In the genomic region with DNA sequence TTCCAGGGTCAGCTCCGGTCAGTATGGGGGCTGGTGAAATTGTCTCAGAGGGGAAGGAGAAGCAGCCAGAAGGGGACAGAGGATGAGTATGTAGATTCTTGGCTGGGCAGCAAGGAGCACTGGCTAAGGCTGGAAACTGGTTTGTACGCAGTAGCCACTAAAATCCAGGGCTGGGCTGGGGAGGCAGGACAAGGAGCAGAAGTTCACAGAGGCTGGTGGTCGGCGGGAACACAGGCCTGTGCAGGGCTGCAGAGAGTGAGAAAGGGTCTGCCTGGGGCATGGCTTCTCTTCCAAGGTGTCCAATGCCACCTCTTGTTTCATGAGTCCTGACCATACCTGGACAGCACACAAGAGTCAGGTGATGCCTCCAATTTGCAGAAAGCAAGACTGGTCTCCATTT, we compare ENCODE assay signal across 29 cellular contexts.
"Had no signal": no experiment of that assay in that cellular context is flagged by ENCODE, and none has a peak within 500 bp of the region (broad histone marks: within the 10 kb centered on the region; RNA-seq: fewer than 3 reads in every experiment).

No MANE protein-coding gene starts in this region.

- H3K27me3 Mint-ChIP-seq: activated CD4-positive, alpha-beta T cell treated with anti-CD3 and anti-CD28 coated beads, Interleukin-2, amount 10 ng/mL, durations not matched to agents 7 days and 5 days; activated naive CD8-positive, alpha-beta T cell had no signal

- H3K36me3 Mint-ChIP-seq: activated naive CD8-positive, alpha-beta T cell had no signal

- H3K36me3 ChIP-seq: gastrocnemius medialis had no signal

- H3K27me3 ChIP-seq: gastrocnemius medialis had no signal

- ATAC-seq: activated CD4-positive, alpha-beta T cell treated with anti-CD3 and anti-CD28 coated beads for 36 hours; activated T-cell treated with anti-CD3 and anti-CD28 coated beads, Interleukin-2, amount 50 U/mL, for 4 hours; activated T-helper 17 cell treated with anti-CD3 and anti-CD28 coated beads, Interleukin-2, amount 50 U/mL, for 72 hours; effector memory CD8-positive, alpha-beta T cell; gastrocnemius medialis; T-helper 17 cell had no signal

- H3K4me3 Mint-ChIP-seq: activated CD4-positive, alpha-beta memory T cell treated with anti-CD3 and anti-CD28 coated beads, Interleukin-2, amount 10 ng/mL, durations not matched to agents 7 days and 5 days; activated CD4-positive, alpha-beta T cell treated with anti-CD3 and anti-CD28 coated beads for 36 hours; activated CD4-positive, alpha-beta T cell treated with anti-CD3 and anti-CD28 coated beads, Interleukin-2, amount 10 ng/mL, durations not matched to agents 7 days and 5 days; activated naive CD8-positive, alpha-beta T cell; activated T-cell treated with anti-CD3 and anti-CD28 coated beads, Interleukin-2, amount 50 U/mL, for 4 hours; activated T-helper 17 cell treated with anti-CD3 and anti-CD28 coated beads, Interleukin-2, amount 50 U/mL, for 72 hours; effector memory CD8-positive, alpha-beta T cell; T-helper 17 cell; T-helper 2 cell treated with Interferon-gamma antibody and Interleukin-4, amounts not matched to agents 5 μg/mL and 100 μg/mL, for 36 hours had no signal

- H3K4me1 ChIP-seq: gastrocnemius medialis had no signal

- H3K4me3 ChIP-seq: gastrocnemius medialis had no signal

- DNase-seq: activated CD4-positive, alpha-beta memory T cell treated with anti-CD3 and anti-CD28 coated beads, Interleukin-2, amount 10 ng/mL, durations not matched to agents 7 days and 5 days; activated CD4-positive, alpha-beta T cell treated with anti-CD3 and anti-CD28 coated beads for 36 hours; activated CD4-positive, alpha-beta T cell treated with anti-CD3 and anti-CD28 coated beads, Interleukin-2, amount 10 ng/mL, durations not matched to agents 7 days and 5 days; activated CD4-positive, alpha-beta T cell treated with anti-CD3 and anti-CD28 coated beads, Interleukin-2, amount 50 U/mL, for 4 hours; activated CD4-positive, CD25-positive, alpha-beta regulatory T cell; activated CD4-positive, CD25-positive, alpha-beta regulatory T cell treated with anti-CD3 and anti-CD28 coated beads, Interleukin-2, amount 50 U/mL, for 72 hours; activated CD8-positive, alpha-beta memory T cell treated with anti-CD3 and anti-CD28 coated beads, Interleukin-2, amount 50 U/mL, for 48 hours; activated effector memory CD4-positive, alpha-beta T cell treated with Interleukin-2 at 50 U/mL for 16 hours; activated gamma-delta T cell treated with Interleukin-2 at 50 U/mL for 16 hours; activated naive CD4-positive, alpha-beta T cell treated with anti-CD3 and anti-CD28 coated beads, Interleukin-2, amount 50 U/mL, for 16 hours; activated naive CD4-positive, alpha-beta T cell treated with Interleukin-2 at 50 U/mL for 16 hours; activated T-cell treated with anti-CD3 and anti-CD28 coated beads for 4 hours; activated T-cell treated with anti-CD3 and anti-CD28 coated beads, Interleukin-2, amount 50 U/mL, for 4 hours; amniotic stem cell; caudate nucleus; cortex of kidney; dermis blood vessel endothelial cell; effector CD4-positive, alpha-beta T cell; effector memory CD8-positive, alpha-beta T cell; foreskin fibroblast; gastrocnemius medialis; glutamatergic neuron; T-helper 1 cell; T-helper 17 cell; T1000 had no signal

- H3K4me1 Mint-ChIP-seq: activated CD4-positive, alpha-beta memory T cell treated with anti-CD3 and anti-CD28 coated beads, Interleukin-2, amount 10 ng/mL, durations not matched to agents 7 days and 5 days; activated CD4-positive, alpha-beta T cell treated with anti-CD3 and anti-CD28 coated beads for 36 hours; activated CD4-positive, alpha-beta T cell treated with anti-CD3 and anti-CD28 coated beads, Interleukin-2, amount 10 ng/mL, durations not matched to agents 7 days and 5 days; activated T-helper 17 cell treated with anti-CD3 and anti-CD28 coated beads, Interleukin-2, amount 50 U/mL, for 72 hours had no signal

- H3K27ac ChIP-seq: epithelial cell of prostate, gastrocnemius medialis had no signal

- H3K9me3 ChIP-seq: gastrocnemius medialis had no signal

- H3K9me3 Mint-ChIP-seq: activated CD4-positive, alpha-beta memory T cell treated with anti-CD3 and anti-CD28 coated beads, Interleukin-2, amount 10 ng/mL, durations not matched to agents 7 days and 5 days; activated CD4-positive, alpha-beta T cell treated with anti-CD3 and anti-CD28 coated beads, Interleukin-2, amount 10 ng/mL, durations not matched to agents 7 days and 5 days; activated T-cell treated with anti-CD3 and anti-CD28 coated beads, Interleukin-2, amount 50 U/mL, for 4 hours; activated T-helper 17 cell treated with anti-CD3 and anti-CD28 coated beads, Interleukin-2, amount 50 U/mL, for 72 hours; effector memory CD8-positive, alpha-beta T cell; T-helper 2 cell treated with Interferon-gamma antibody and Interleukin-4, amounts not matched to agents 5 μg/mL and 100 μg/mL, for 36 hours had no signal

- H3K27ac Mint-ChIP-seq: activated CD4-positive, alpha-beta memory T cell treated with anti-CD3 and anti-CD28 coated beads, Interleukin-2, amount 10 ng/mL, durations not matched to agents 7 days and 5 days; activated CD4-positive, alpha-beta T cell treated with anti-CD3 and anti-CD28 coated beads for 36 hours; activated CD4-positive, alpha-beta T cell treated with anti-CD3 and anti-CD28 coated beads, Interleukin-2, amount 10 ng/mL, durations not matched to agents 7 days and 5 days; activated naive CD8-positive, alpha-beta T cell; activated T-helper 17 cell treated with anti-CD3 and anti-CD28 coated beads, Interleukin-2, amount 50 U/mL, for 72 hours; effector memory CD8-positive, alpha-beta T cell; T-helper 17 cell; T-helper 2 cell treated with Interferon-gamma antibody and Interleukin-4, amounts not matched to agents 5 μg/mL and 100 μg/mL, for 36 hours had no signal
